In genomic region chr7:4338556-4338955, GRCh38 we compare ENCODE assay signal across 33 cellular contexts.
"Had no signal": no experiment of that assay in that cellular context is flagged by ENCODE, and none has a peak within 500 bp of the region (broad histone marks: within the 10 kb centered on the region; RNA-seq: fewer than 3 reads in every experiment).

No MANE protein-coding gene starts in this region.

- DNase-seq: Karpas-422, Kasumi-1, MG63, MM.1S, NCI-H1048, NCI-H1092, NCI-H1092 treated with DMSO at 0.1 percent for 48 hours, NCI-H1105, NCI-H1105 treated with DMSO at 0.1 percent for 48 hours, NCI-H1417, NCI-H1417 treated with DMSO at 0.1 percent for 48 hours, NCI-H1436, NCI-H1436 treated with DMSO at 0.1 percent for 48 hours, NCI-H146, NCI-H1694, NCI-H1694 treated with DMSO at 0.1 percent for 48 hours, NCI-H187, NCI-H187 treated with DMSO at 0.1 percent for 48 hours, NCI-H1930, NCI-H2029, NCI-H2029 treated with DMSO at 0.1 percent for 48 hours, NCI-H2081, NCI-H2081 treated with DMSO at 0.1 percent for 48 hours, NCI-H2107, NCI-H2171, NCI-H2171 treated with DMSO at 0.1 percent for 48 hours, NCI-H2227 treated with DMSO at 0.1 percent for 48 hours, NCI-H226, NCI-H345, NCI-H446, NCI-H446 treated with DMSO at 0.1 percent for 48 hours, NCI-H510A, NCI-H510A treated with DMSO at 0.1 percent for 48 hours had no signal

- H3K27me3 ChIP-seq: MG63 had no signal

- H3K4me3 ChIP-seq: MG63 had no signal

- H3K9me3 ChIP-seq: MG63 had no signal

- H3K36me3 ChIP-seq: MG63 had no signal
